25 cellular contexts compared by ENCODE assay signal in the genomic region with DNA sequence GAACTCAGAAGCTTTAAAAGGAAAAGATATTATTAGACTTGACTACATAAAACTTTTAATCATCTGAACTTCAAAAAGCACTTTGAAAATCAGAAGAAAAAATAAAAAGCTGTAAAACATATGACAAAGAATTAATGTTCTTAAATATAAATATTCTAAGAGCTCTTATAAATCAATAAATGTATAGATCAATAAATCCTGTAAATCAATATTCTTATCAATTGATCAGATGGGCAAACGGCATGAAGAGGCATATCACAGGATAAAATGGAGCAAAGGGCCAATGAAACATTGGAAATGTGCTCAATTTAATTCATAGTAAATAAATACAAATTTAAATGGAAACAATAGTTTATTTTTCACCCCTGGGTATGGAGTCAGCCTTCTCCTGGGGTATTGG.
"Had no signal": no experiment of that assay in that cellular context is flagged by ENCODE, and none has a peak within 500 bp of the region (broad histone marks: within the 10 kb centered on the region; RNA-seq: fewer than 3 reads in every experiment).

No MANE protein-coding gene starts in this region.

- DNase-seq: activated CD4-positive, alpha-beta T cell treated with anti-CD3 and anti-CD28 coated beads for 4 hours; activated CD4-positive, alpha-beta T cell treated with anti-CD3 and anti-CD28 coated beads, Interleukin-2, amount 50 U/mL, for 4 hours; activated effector memory CD4-positive, alpha-beta T cell treated with anti-CD3 and anti-CD28 coated beads, Interleukin-2, amount 50 U/mL, for 16 hours; activated naive CD4-positive, alpha-beta T cell treated with anti-CD3 and anti-CD28 coated beads for 36 hours; activated naive CD8-positive, alpha-beta T cell treated with anti-CD3 and anti-CD28 coated beads for 36 hours; dorsolateral prefrontal cortex; effector memory CD4-positive, alpha-beta T cell; lower lobe of right lung; stimulated activated CD4-positive, alpha-beta T cell treated with anti-CD3 and anti-CD28 coated beads, Interleukin-4, amount 100 ng/mL, for 4 hours; stimulated activated CD8-positive, alpha-beta memory T cell treated with anti-CD3 and anti-CD28 coated beads, Interleukin-4, amount 100 ng/mL, for 48 hours; stimulated activated naive CD8-positive, alpha-beta T cell treated with anti-CD3 and anti-CD28 coated beads, Interleukin-15, amount 100 ng/mL, for 72 hours; T-helper 1 cell had no signal

- H3K4me1 ChIP-seq: ascending aorta had no signal

- H3K4me3 ChIP-seq: ascending aorta, cardiac muscle cell, gastroesophageal sphincter, hepatocyte, lower lobe of right lung, mucosa of descending colon had no signal

- H3K79me2 ChIP-seq: hepatocyte had no signal

- H3K36me3 ChIP-seq: ascending aorta, cardiac muscle cell, gastroesophageal sphincter, lower lobe of right lung, right lobe of liver had no signal

- H3K27me3 ChIP-seq: ascending aorta, right lobe of liver had no signal

- H3K9me3 Mint-ChIP-seq: activated naive CD4-positive, alpha-beta T cell treated with anti-CD3 and anti-CD28 coated beads for 36 hours; activated naive CD8-positive, alpha-beta T cell treated with anti-CD3 and anti-CD28 coated beads for 36 hours; activated T-helper 1 cell treated with anti-CD3 and anti-CD28 coated beads, Interleukin-12 subunit alpha, Interleukin-12 subunit beta, Interleukin-2, Interleukin-4 antibody, amounts not matched to agents 30 ng/mL and 10 ng/mL and 1 ng/mL, durations not matched to agents 14 hours and 24 hours and 36 hours; brain; natural killer cell treated with Interleukin-12 subunit alpha and Interleukin-12 subunit beta and Interleukin-15 and Interleukin-18, amount 100 ng/mL, for 72 hours; stimulated activated memory B cell treated with anti-CD40 and anti-IgM and Interleukin-4, amounts not matched to agents 10 μg/mL and 1 μg/mL and 100 μg/mL, for 72 hours; stimulated activated naive CD8-positive, alpha-beta T cell treated with anti-CD3 and anti-CD28 coated beads, Interleukin-15, amount 100 ng/mL, for 72 hours; T-helper 2 cell treated with Interferon-gamma antibody and Interleukin-4, amounts not matched to agents 5 μg/mL and 100 μg/mL, for 36 hours; type B pancreatic cell had no signal

- H3K27ac Mint-ChIP-seq: activated naive CD4-positive, alpha-beta T cell treated with anti-CD3 and anti-CD28 coated beads for 36 hours; activated naive CD8-positive, alpha-beta T cell treated with anti-CD3 and anti-CD28 coated beads for 36 hours; activated T-helper 1 cell treated with anti-CD3 and anti-CD28 coated beads, Interleukin-12 subunit alpha, Interleukin-12 subunit beta, Interleukin-2, Interleukin-4 antibody, amounts not matched to agents 30 ng/mL and 10 ng/mL and 1 ng/mL, durations not matched to agents 14 hours and 24 hours and 36 hours; natural killer cell treated with Interleukin-12 subunit alpha and Interleukin-12 subunit beta and Interleukin-15 and Interleukin-18, amount 100 ng/mL, for 72 hours; stimulated activated memory B cell treated with anti-CD40 and anti-IgM and Interleukin-4, amounts not matched to agents 10 μg/mL and 1 μg/mL and 100 μg/mL, for 72 hours; stimulated activated naive CD8-positive, alpha-beta T cell treated with anti-CD3 and anti-CD28 coated beads, Interleukin-15, amount 100 ng/mL, for 72 hours; T-helper 2 cell treated with Interferon-gamma antibody and Interleukin-4, amounts not matched to agents 5 μg/mL and 100 μg/mL, for 36 hours had no signal

- H3K4me1 Mint-ChIP-seq: activated naive CD8-positive, alpha-beta T cell treated with anti-CD3 and anti-CD28 coated beads for 36 hours had no signal

- H3K9me3 ChIP-seq: ascending aorta, gastroesophageal sphincter, lower lobe of right lung, mucosa of descending colon, right lobe of liver had no signal

- ATAC-seq: natural killer cell treated with Interleukin-12 subunit alpha and Interleukin-12 subunit beta and Interleukin-15 and Interleukin-18, amount 100 ng/mL, for 72 hours; stimulated activated memory B cell treated with anti-CD40 and anti-IgM and Interleukin-4, amounts not matched to agents 10 μg/mL and 1 μg/mL and 100 μg/mL, for 72 hours; stimulated activated naive CD8-positive, alpha-beta T cell treated with anti-CD3 and anti-CD28 coated beads, Interleukin-15, amount 100 ng/mL, for 72 hours had no signal

- H3K4me3 Mint-ChIP-seq: activated naive CD4-positive, alpha-beta T cell treated with anti-CD3 and anti-CD28 coated beads for 36 hours; activated naive CD8-positive, alpha-beta T cell treated with anti-CD3 and anti-CD28 coated beads for 36 hours; activated T-helper 1 cell treated with anti-CD3 and anti-CD28 coated beads, Interleukin-12 subunit alpha, Interleukin-12 subunit beta, Interleukin-2, Interleukin-4 antibody, amounts not matched to agents 30 ng/mL and 10 ng/mL and 1 ng/mL, durations not matched to agents 14 hours and 24 hours and 36 hours; natural killer cell treated with Interleukin-12 subunit alpha and Interleukin-12 subunit beta and Interleukin-15 and Interleukin-18, amount 100 ng/mL, for 72 hours; stimulated activated memory B cell treated with anti-CD40 and anti-IgM and Interleukin-4, amounts not matched to agents 10 μg/mL and 1 μg/mL and 100 μg/mL, for 72 hours; stimulated activated naive CD8-positive, alpha-beta T cell treated with anti-CD3 and anti-CD28 coated beads, Interleukin-15, amount 100 ng/mL, for 72 hours; T-helper 2 cell treated with Interferon-gamma antibody and Interleukin-4, amounts not matched to agents 5 μg/mL and 100 μg/mL, for 36 hours had no signal

- H3K27ac ChIP-seq: ascending aorta, coronary artery, dorsolateral prefrontal cortex, gastroesophageal sphincter, hepatocyte, lower lobe of right lung, right lobe of liver had no signal

- H3K36me3 Mint-ChIP-seq: activated naive CD8-positive, alpha-beta T cell treated with anti-CD3 and anti-CD28 coated beads for 36 hours; brain; natural killer cell treated with Interleukin-12 subunit alpha and Interleukin-12 subunit beta and Interleukin-15 and Interleukin-18, amount 100 ng/mL, for 72 hours; stimulated activated memory B cell treated with anti-CD40 and anti-IgM and Interleukin-4, amounts not matched to agents 10 μg/mL and 1 μg/mL and 100 μg/mL, for 72 hours; type B pancreatic cell had no signal
